In genomic region chr9:108600896-108601295, GRCh38 we compare ENCODE assay signal across 7 cellular contexts.
"Had no signal": no experiment of that assay in that cellular context is flagged by ENCODE, and none has a peak within 500 bp of the region (broad histone marks: within the 10 kb centered on the region; RNA-seq: fewer than 3 reads in every experiment).

No MANE protein-coding gene starts in this region.

- ATAC-seq: HCT116 had no signal

- H3K27ac ChIP-seq: GM23248 had no signal

- DNase-seq: GM23248, GOT3, H7, H9, HCEC 1CT, HFFc6 had no signal

- H3K9me3 Mint-ChIP-seq: H9 had no signal

- H3K4me3 ChIP-seq: GM23248 had no signal

- H3K9ac ChIP-seq: GM23248 had no signal

- H3K27ac Mint-ChIP-seq: H9, HFFc6 had no signal

- H3K4me3 Mint-ChIP-seq: H9, HFFc6 had no signal

- H2AFZ ChIP-seq: GM23248 had no signal
